Comparison of ENCODE assay signal across 19 cellular contexts in the genomic region with DNA sequence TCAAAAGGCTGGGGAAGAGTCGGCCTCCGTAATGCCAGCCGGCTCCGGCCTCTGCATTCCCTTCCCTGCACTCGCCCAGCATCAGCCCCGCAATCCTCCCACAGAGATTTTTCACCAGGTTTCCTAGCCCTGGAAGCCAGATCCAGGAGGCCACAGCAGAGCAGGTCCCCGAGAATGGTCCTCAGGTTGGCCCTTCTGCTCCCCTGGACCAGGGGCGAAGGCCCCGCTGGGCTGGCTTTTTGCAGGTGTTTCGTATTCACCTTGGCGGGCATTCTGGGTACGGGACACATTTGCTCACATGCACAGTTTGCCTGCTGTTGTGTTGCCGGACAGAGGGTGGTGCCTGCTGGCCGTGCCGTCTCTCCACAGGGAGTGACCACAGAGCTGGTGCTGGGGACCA.
A peak's percentile ranks its signal among the peaks of the same experiment; 100 is the strongest.
DNase-seq lines count a peak whose midpoint lies in the region; ATAC-seq, FAIRE-seq and TF ChIP-seq lines count a peak whose summit lies in the region.
"Had no signal": no experiment of that assay in that cellular context is flagged by ENCODE, and none has a peak within 500 bp of the region (broad histone marks: within the 10 kb centered on the region; RNA-seq: fewer than 3 reads in every experiment).

No MANE protein-coding gene starts in this region.

- H2BK5ac ChIP-seq in H9 (ENCODE audit: insufficient read length, low read length): no peak overlapping the region

- no peak overlapping the region for H3K4me2 ChIP-seq in H9 (ENCODE audit: insufficient read depth, insufficient read length, low read length)
- H3K4me2 ChIP-seq: BLaER1 treated with 17β-estradiol and CSF1 and Interleukin-3, amounts not matched to agents 10 nM and 100 nM had no signal

- no peak for FAIRE-seq in D721Med (lab: Jason Lieb, UNC)
- FAIRE-seq: GM12891, K562 had no signal

- H3K27me3 ChIP-seq in H9 (ENCODE audit: insufficient read depth, low read length): no peaks in the 10 kb centered on the region
- peaks cover 4% of the 10 kb centered on the region for H3K27me3 ChIP-seq in lower lobe of right lung (ENCODE audit: low read depth)
- H3K27me3 ChIP-seq in spleen (replicated peaks in 1 of 7): peaks cover 0 to 18% (median 0%) of the 10 kb centered on the region in 7 donors
- H3K27me3 ChIP-seq: BLaER1 treated with 17β-estradiol and CSF1 and Interleukin-3, amounts not matched to agents 10 nM and 100 nM had no signal

- H3K14ac ChIP-seq in H9 (ENCODE audit: insufficient read depth, low read length): no peak overlapping the region

- H2BK120ac ChIP-seq in H9 (ENCODE audit: low read depth, low read length, poor library complexity, severe bottlenecking): no peak overlapping the region

- TF ChIP-seq POLR2A in spleen (IDR thresholded peaks at IDR 0.05): no peak

- no peaks in the 10 kb centered on the region for H4K20me1 ChIP-seq in H9 (ENCODE audit: control insufficient read depth, insufficient read depth, insufficient read length)
- H4K20me1 ChIP-seq: BLaER1 treated with 17β-estradiol and CSF1 and Interleukin-3, amounts not matched to agents 10 nM and 100 nM had no signal

- H2AK5ac ChIP-seq in H9 (ENCODE audit: insufficient read length, low read length): no peak overlapping the region

- H2BK12ac ChIP-seq in H9 (ENCODE audit: insufficient read length, low read depth, low read length): no peak overlapping the region

- no peak overlapping the region for H4K8ac ChIP-seq in H9 (replicated peaks; ENCODE audit: insufficient read length, low read depth, low read length)

- H3K9ac ChIP-seq in H9 (ENCODE audit: extremely low read depth, insufficient read length, low read length): no peak overlapping the region
- H3K9ac ChIP-seq: BLaER1 treated with 17β-estradiol and CSF1 and Interleukin-3, amounts not matched to agents 10 nM and 100 nM had no signal

- no peak overlapping the region for H3K27ac Mint-ChIP-seq in H9
- no peak overlapping the region for H3K27ac Mint-ChIP-seq in chondrocyte (ENCODE audit: unreplicated experiment)
- H3K27ac Mint-ChIP-seq: CD8-positive, alpha-beta T cell had no signal

- no peak overlapping the region for H3K27ac ChIP-seq in H9 (ENCODE audit: insufficient read length, low read depth, low read length)
- no peak overlapping the region for H3K27ac ChIP-seq in lower lobe of right lung
- no peak overlapping the region for H3K27ac ChIP-seq in spleen
- H3K27ac ChIP-seq: BLaER1 treated with 17β-estradiol and CSF1 and Interleukin-3, amounts not matched to agents 10 nM and 100 nM had no signal

- no peaks in the 10 kb centered on the region for H3K4me1 ChIP-seq in H9 (ENCODE audit: insufficient read depth, low read length)
- H3K4me1 ChIP-seq in lower lobe of right lung: no peaks in the 10 kb centered on the region
- H3K4me1 ChIP-seq in spleen: peaks cover 0 to under 1% (median 0%) of the 10 kb centered on the region in 6 donors

- TF ChIP-seq CTCF in H9 (conservative IDR thresholded peaks at IDR 0.05) (no peak), chondrocyte (IDR thresholded peaks at IDR 0.05) (no peak), lower lobe of right lung (IDR thresholded peaks at IDR 0.05) (no peak), spleen (IDR thresholded peaks at IDR 0.05 in 8 of 11, conservative IDR thresholded peaks at IDR 0.05 in 3 of 11) (no peak), D721Med (IDR thresholded peaks at IDR 0.05; ENCODE audit: insufficient read depth, missing control alignments) (no peak)

- no peak overlapping the region for H3K4ac ChIP-seq in H9 (ENCODE audit: low read depth, low read length)

- no peak overlapping the region for H2BK15ac ChIP-seq in H9 (ENCODE audit: low read depth, low read length)

- H3K9me3 Mint-ChIP-seq in H9: peaks cover 29 to 32% of the 10 kb centered on the region in 2 experiments
- H3K9me3 Mint-ChIP-seq in chondrocyte (ENCODE audit: low read depth): peaks cover 23% of the 10 kb centered on the region

- H3K4me3 ChIP-seq in lower lobe of right lung (no peak overlapping the region), spleen (no peak overlapping the region)
- H3K4me3 ChIP-seq: BLaER1 treated with 17β-estradiol and CSF1 and Interleukin-3, amounts not matched to agents 10 nM and 100 nM; K562 had no signal

- no peak overlapping the region for H4K91ac ChIP-seq in H9 (ENCODE audit: insufficient read length, low read depth, low read length)

- H4K5ac ChIP-seq in H9 (ENCODE audit: insufficient read length, low read depth, low read length): no peak overlapping the region

- H3K27me3 Mint-ChIP-seq in H9 (ENCODE audit: low read depth): peaks cover 6% of the 10 kb centered on the region
- H3K27me3 Mint-ChIP-seq in chondrocyte (ENCODE audit: low read depth): peaks cover 15% of the 10 kb centered on the region

- H3K4me1 Mint-ChIP-seq in H9: peaks cover 9 to 12% of the 10 kb centered on the region in 2 experiments
- H3K4me1 Mint-ChIP-seq in chondrocyte (ENCODE audit: low read depth): peaks cover 4% of the 10 kb centered on the region

- peak; percentile 19 for DNase-seq in H9
- peak; percentile 74 for DNase-seq in chondrocyte (ENCODE audit: low spot score)
- DNase-seq in lower lobe of right lung: peak; percentile 28
- peak; percentile 54 for DNase-seq in spleen
- no peak for DNase-seq in D721Med (ENCODE audit: insufficient read length, low spot score)
- DNase-seq in D341Med (ENCODE audit: low spot score): no peak
- no peak for DNase-seq in NCI-H1436 (lab: John Stamatoyannopoulos, UW)
- DNase-seq: Calu3, GOT3, NCI-H1092 treated with DMSO at 0.1 percent for 48 hours, NCI-H1694, NCI-H2227 treated with DMSO at 0.1 percent for 48 hours, NCI-H510A treated with DMSO at 0.1 percent for 48 hours, NCI-H82, OCI-M1 had no signal

- no peak overlapping the region for H3K23ac ChIP-seq in H9 (ENCODE audit: insufficient read length, low read depth, low read length)

- ATAC-seq in lower lobe of right lung: no peak
- ATAC-seq: CD8-positive, alpha-beta T cell; K562 had no signal

- H3K9me3 ChIP-seq in H9 (ENCODE audit: control insufficient read depth, low read depth, low read length): peaks cover 7% of the 10 kb centered on the region
- peaks cover 9% of the 10 kb centered on the region for H3K9me3 ChIP-seq in lower lobe of right lung
- peaks cover 0 to 50% (median 35%) of the 10 kb centered on the region in 8 donors for H3K9me3 ChIP-seq in spleen

- no peaks in the 10 kb centered on the region for H3K36me3 ChIP-seq in lower lobe of right lung
- H3K36me3 ChIP-seq in spleen: no peaks in the 10 kb centered on the region

- no peak overlapping the region for H3K18ac ChIP-seq in H9 (ENCODE audit: insufficient read length, low read depth, low read length)

- no peak overlapping the region for H2AFZ ChIP-seq in H9 (ENCODE audit: low read length)

- no peak overlapping the region for H2BK20ac ChIP-seq in H9 (ENCODE audit: low read depth, low read length, poor library complexity, severe bottlenecking)

- no peaks in the 10 kb centered on the region for H3K79me2 ChIP-seq in H9 (ENCODE audit: insufficient read depth, low read length)

- H3T11ph ChIP-seq in H9 (ENCODE audit: low read length): no peak overlapping the region

- H3K4me3 Mint-ChIP-seq in H9: no peak overlapping the region
- no peak overlapping the region for H3K4me3 Mint-ChIP-seq in chondrocyte (ENCODE audit: unreplicated experiment)
- H3K4me3 Mint-ChIP-seq: CD8-positive, alpha-beta T cell had no signal

- intact Hi-C loops in lower lobe of right lung (cut with DNase I): no loop called here
- intact Hi-C loops in spleen (cut with DNase I; ENCODE audit: low total_unique reads): no loop called here

- no peak overlapping the region for H3K56ac ChIP-seq in H9 (ENCODE audit: insufficient read length, low read depth, low read length)

- peaks cover 7 to 13% (median 11%) of the 10 kb centered on the region in 3 experiments; a peak in 6 of 7 replicates for H3K36me3 Mint-ChIP-seq in H9 (ENCODE audit: insufficient read depth in 1 of 3, low read depth in 3 of 3)
- H3K36me3 Mint-ChIP-seq in chondrocyte (ENCODE audit: low read depth): peaks cover 2% of the 10 kb centered on the region

- H3K23me2 ChIP-seq in H9 (ENCODE audit: insufficient read length, low read depth, low read length, poor library complexity, severe bottlenecking): no peaks in the 10 kb centered on the region

- H3K79me1 ChIP-seq in H9 (ENCODE audit: insufficient read depth, low read depth, low read length, poor library complexity, severe bottlenecking): no peaks in the 10 kb centered on the region

- WGBS in H9 (ENCODE audit: extremely low coverage, insufficient read length, low lambda C conversion rate): no CpG with 5 or more reads among the region's 15 CpGs
- WGBS in spleen, 5 donors: 92 to 97% (median 95%) methylated on average over 8 to 15 of the region's 15 CpGs

Comparison
In these comparisons a context has a peak if more than half of its experiments do, and no peak if none do; other contexts are left out.
1. DNase-seq: peak in H9 (single experiment), chondrocyte (single experiment), lower lobe of right lung (single experiment) and spleen (single experiment); none in D721Med (single experiment), D341Med (single experiment) and NCI-H1436 (single experiment).